ENCODE assay signal across 2 cellular contexts in genomic region chr3:17901893-17902292, GRCh38.
TF ChIP-seq lines count a peak whose summit lies in the region.

No MANE protein-coding gene starts in this region.

TF ChIP-seq in SK-N-SH treated with all-trans-retinoic acid at 6 μM for 48 hours, 23 proteins besides CTCF, POLR2A, EP300 and RAD21 (continued from another document):
- TF ChIP-seq CREB5 (CRISPR knock-in tag; IDR thresholded peaks at IDR 0.05; ENCODE audit: low read depth): no peak
- no peak for TF ChIP-seq BACH2 (CRISPR knock-in tag; IDR thresholded peaks at IDR 0.05; ENCODE audit: borderline replicate concordance)
- TF ChIP-seq CSDC2 (CRISPR knock-in tag; IDR thresholded peaks at IDR 0.05): no peak
- no peak for TF ChIP-seq ARNTL (CRISPR knock-in tag; IDR thresholded peaks at IDR 0.05; ENCODE audit: borderline replicate concordance, low read depth)
- no peak for TF ChIP-seq ZFP30 (CRISPR knock-in tag; IDR thresholded peaks at IDR 0.05)
- no peak for TF ChIP-seq GLIS3 (CRISPR knock-in tag; IDR thresholded peaks at IDR 0.05)
- TF ChIP-seq TCF4 (CRISPR knock-in tag; IDR thresholded peaks at IDR 0.05; ENCODE audit: borderline replicate concordance): no peak
- TF ChIP-seq OSR1 (CRISPR knock-in tag; IDR thresholded peaks at IDR 0.05): no peak
- peak; percentile 70 for TF ChIP-seq ISL1 (CRISPR knock-in tag; IDR thresholded peaks at IDR 0.05)
- TF ChIP-seq ZNF70 (CRISPR knock-in tag; IDR thresholded peaks at IDR 0.05): no peak
- no peak for TF ChIP-seq TSHZ2 (CRISPR knock-in tag; IDR thresholded peaks at IDR 0.05)
- TF ChIP-seq ESRRG (CRISPR knock-in tag; IDR thresholded peaks at IDR 0.05): no peak

TF ChIP-seq in SK-N-SH, 30 proteins besides CTCF, POLR2A, EP300 and RAD21 (continued from another document):
- TF ChIP-seq GATA2 (CRISPR knock-in tag; IDR thresholded peaks at IDR 0.05): no peak
- TF ChIP-seq YY1 (IDR thresholded peaks at IDR 0.05; ENCODE audit: low read depth): no peak
- TF ChIP-seq SMC3 (IDR thresholded peaks at IDR 0.05; ENCODE audit: low read depth, low read length): no peak
- TF ChIP-seq RXRA (IDR thresholded peaks at IDR 0.05; ENCODE audit: borderline replicate concordance, low read depth): no peak
- no peak for TF ChIP-seq FOXJ3 (CRISPR knock-in tag; IDR thresholded peaks at IDR 0.05)
- no peak for TF ChIP-seq USF1 (IDR thresholded peaks at IDR 0.05; ENCODE audit: borderline replicate concordance, low read depth)
